In genomic region chr3:191100516-191100915, GRCh38 we compare ENCODE assay signal across 20 cellular contexts.
DNase-seq lines count a peak whose midpoint lies in the region; ATAC-seq and TF ChIP-seq lines count a peak whose summit lies in the region.
"Had no signal": no experiment of that assay in that cellular context is flagged by ENCODE, and none has a peak within 500 bp of the region (broad histone marks: within the 10 kb centered on the region; RNA-seq: fewer than 3 reads in every experiment).

No MANE protein-coding gene starts in this region.

- H3K27me3 ChIP-seq in OCI-LY3 (ENCODE audit: low read depth, low read length) (peaks cover 5% of the 10 kb centered on the region; the same call in 1 of the 2 replicates), RWPE2 (ENCODE audit: insufficient read depth, poor library complexity, severe bottlenecking) (no peaks in the 10 kb centered on the region), osteoblast (ENCODE audit: insufficient read depth, low read length) (no peaks in the 10 kb centered on the region)
- H3K27me3 ChIP-seq: BE2C had no signal

- no peak for DNase-seq in RWPE2 (ENCODE audit: low spot score)
- no peak for DNase-seq in epithelial cell of prostate (ENCODE audit: low read depth, low spot score)
- no peak for DNase-seq in osteoblast (ENCODE audit: insufficient read length, low spot score, missing footprints)
- DNase-seq: ACHN; BE2C; C1 segment of cervical spinal cord; CD4-positive, CD25-positive, alpha-beta regulatory T cell; CD8-positive, alpha-beta memory T cell; COR-L47; DMS 273 treated with DMSO at 0.1 percent for 48 hours; DMS53; DND-41; EL; GOT3; H9 had no signal

- no peak overlapping the region for H3K9ac ChIP-seq in OCI-LY3 (ENCODE audit: low read length)

- H3K4me1 ChIP-seq in OCI-LY3 (ENCODE audit: low read length) (peaks cover 32% of the 10 kb centered on the region), RWPE2 (ENCODE audit: insufficient read depth, poor library complexity, severe bottlenecking) (peaks cover 14% of the 10 kb centered on the region), osteoblast (ENCODE audit: insufficient read depth, low read length) (peaks cover 3% of the 10 kb centered on the region)
- H3K4me1 ChIP-seq: BE2C had no signal

- ATAC-seq in RWPE2 (ENCODE audit: low read depth) (peak; percentile 64; the same call in 2 of the 3 replicates), HG02678 (IDR thresholded peaks at IDR 0.05; ENCODE audit: unreplicated experiment) (no peak), HG02571 (IDR thresholded peaks at IDR 0.05; ENCODE audit: unreplicated experiment) (no peak), GM19467 (IDR thresholded peaks at IDR 0.05; ENCODE audit: unreplicated experiment) (no peak)
- ATAC-seq: GM12878 had no signal

- peak overlapping the region; percentile 11 for H3K4me3 ChIP-seq in OCI-LY3 (ENCODE audit: low read length)
- H3K4me3 ChIP-seq in RWPE2 (ENCODE audit: severe bottlenecking): no peak overlapping the region
- H3K4me3 ChIP-seq in osteoblast (ENCODE audit: insufficient read depth, low read length): no peak overlapping the region
- H3K4me3 ChIP-seq: GM12878 had no signal

- H3K79me2 ChIP-seq in OCI-LY3 (ENCODE audit: low read length) (no peaks in the 10 kb centered on the region), osteoblast (ENCODE audit: insufficient read depth, low read length) (no peaks in the 10 kb centered on the region)

- no peaks in the 10 kb centered on the region for H3K36me3 ChIP-seq in OCI-LY3 (replicated peaks; ENCODE audit: low read depth, low read length)
- H3K36me3 ChIP-seq in RWPE2 (ENCODE audit: low read depth): no peaks in the 10 kb centered on the region
- H3K36me3 ChIP-seq in osteoblast (ENCODE audit: insufficient read depth, low read length): no peaks in the 10 kb centered on the region
- H3K36me3 ChIP-seq: BE2C had no signal

- no peak overlapping the region for H2AFZ ChIP-seq in OCI-LY3 (ENCODE audit: low read depth, low read length)
- H2AFZ ChIP-seq in osteoblast (ENCODE audit: low read length): peak overlapping the region; percentile 25

- no peak overlapping the region for H3K27ac ChIP-seq in OCI-LY3 (ENCODE audit: low read length)
- H3K27ac ChIP-seq in RWPE2 (ENCODE audit: poor library complexity, severe bottlenecking): peak overlapping the region; percentile 49
- peak overlapping the region; percentile 51 for H3K27ac ChIP-seq in epithelial cell of prostate
- H3K27ac ChIP-seq in osteoblast (ENCODE audit: low read depth, low read length): no peak overlapping the region

- TF ChIP-seq CTCF in OCI-LY3 (IDR thresholded peaks at IDR 0.05; ENCODE audit: low read depth, low read length): no peak
- no peak for TF ChIP-seq CTCF in RWPE2 (IDR thresholded peaks at IDR 0.05; ENCODE audit: poor library complexity, severe bottlenecking)
- TF ChIP-seq CTCF in osteoblast (IDR thresholded peaks at IDR 0.05; ENCODE audit: extremely low read depth, low read depth, low read length): no peak

- peak overlapping the region; percentile 55 for H3K4me2 ChIP-seq in OCI-LY3 (ENCODE audit: low read length)
- H3K4me2 ChIP-seq in osteoblast (ENCODE audit: insufficient read depth, low read length): no peak overlapping the region

- no peaks in the 10 kb centered on the region for H4K20me1 ChIP-seq in OCI-LY3 (ENCODE audit: insufficient read depth, low read length)
- no peaks in the 10 kb centered on the region for H4K20me1 ChIP-seq in osteoblast (ENCODE audit: insufficient read depth, low read length)

- no peaks in the 10 kb centered on the region for H3K9me3 ChIP-seq in OCI-LY3 (ENCODE audit: insufficient read depth, low read length)
- no peaks in the 10 kb centered on the region for H3K9me3 ChIP-seq in RWPE2 (ENCODE audit: severe bottlenecking)
- no peaks in the 10 kb centered on the region for H3K9me3 ChIP-seq in osteoblast (ENCODE audit: low read depth, low read length)
- H3K9me3 ChIP-seq: BE2C had no signal

Comparison
In these comparisons a context has a peak if more than half of its experiments do, and no peak if none do; other contexts are left out.
1. H3K27ac ChIP-seq: peak in RWPE2 (single experiment) and epithelial cell of prostate (single experiment); none in OCI-LY3 (single experiment) and osteoblast (single experiment).